Comparison of ENCODE assay signal across 1 cellular context in the genomic region with DNA sequence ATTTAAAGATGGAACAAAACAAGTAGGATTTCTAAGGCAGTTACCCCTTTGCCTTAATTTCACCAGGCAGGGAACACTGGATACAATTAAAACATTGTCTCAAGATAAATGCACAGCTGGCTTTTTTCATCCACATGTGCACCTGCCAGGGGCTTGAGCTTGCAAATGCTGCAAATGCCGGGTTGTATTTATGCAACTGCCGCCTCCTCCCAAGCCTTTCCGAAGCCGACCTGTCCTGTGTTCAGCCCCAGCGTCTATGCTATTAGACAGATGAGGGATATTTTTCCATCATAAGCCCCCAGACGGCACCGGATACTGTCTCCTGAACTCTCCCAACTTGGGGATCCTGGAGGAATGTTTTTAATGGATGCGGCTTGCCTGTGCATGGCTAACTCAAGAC.
TF ChIP-seq lines count a peak whose summit lies in the region.

No MANE protein-coding gene starts in this region.

TF ChIP-seq in GM23338, 12 proteins besides CTCF, POLR2A, EP300 and RAD21 (continued from another document):
- TF ChIP-seq ZNF462 (CRISPR knock-in tag; IDR thresholded peaks at IDR 0.05) (no peak), EZH2 (IDR thresholded peaks at IDR 0.05; ENCODE audit: low read depth, unreplicated experiment) (no peak), STAT1 (IDR thresholded peaks at IDR 0.05; ENCODE audit: unreplicated experiment) (no peak), POLR2AphosphoS5 (IDR thresholded peaks at IDR 0.05; ENCODE audit: low read depth) (no peak), NANOG (IDR thresholded peaks at IDR 0.05; ENCODE audit: borderline replicate concordance) (no peak), REST (IDR thresholded peaks at IDR 0.05; ENCODE audit: unreplicated experiment) (no peak)
TF ChIP-seq in GM23338: peak in this region for 0.
